10 cellular contexts compared by ENCODE assay signal in the genomic region with DNA sequence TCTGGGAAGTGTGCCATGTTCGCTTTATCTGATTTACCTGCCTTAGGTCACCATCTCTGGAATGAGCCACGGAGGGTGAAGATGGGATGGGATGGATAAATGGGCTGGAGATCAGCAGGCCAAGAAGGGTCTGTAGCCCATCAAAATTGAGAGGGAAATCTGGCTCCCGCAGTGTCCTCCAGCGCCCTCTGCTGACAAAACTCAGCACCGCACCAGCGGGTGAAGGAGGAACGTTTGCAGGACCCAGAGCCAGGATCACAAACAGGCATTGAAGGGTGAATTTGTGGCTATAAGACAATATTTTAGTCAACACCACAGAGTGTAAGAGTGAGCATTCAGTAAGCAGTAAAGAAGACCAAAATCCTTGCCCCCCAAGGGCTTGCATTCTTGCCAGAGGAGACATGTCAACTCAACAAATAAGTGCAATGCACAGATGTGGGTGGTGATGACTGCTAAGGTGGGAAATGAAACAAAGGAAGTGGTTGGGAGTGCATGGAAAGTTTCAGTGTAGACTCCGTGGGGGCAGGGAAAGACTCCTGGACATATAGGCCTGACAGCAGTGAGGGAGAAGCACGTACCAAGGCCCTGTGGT.
A peak's percentile ranks its signal among the peaks of the same experiment; 100 is the strongest.
DNase-seq lines count a peak whose midpoint lies in the region; ATAC-seq, FAIRE-seq and TF ChIP-seq lines count a peak whose summit lies in the region.
"Had no signal": no experiment of that assay in that cellular context is flagged by ENCODE, and none has a peak within 500 bp of the region (broad histone marks: within the 10 kb centered on the region; RNA-seq: fewer than 3 reads in every experiment).

No MANE protein-coding gene starts in this region.

- no peaks in the 10 kb centered on the region for H3K36me3 ChIP-seq in kidney (ENCODE audit: control insufficient read depth in 1 of 2, insufficient read depth in 2 of 2, low read length in 2 of 2)

- H3K4me1 ChIP-seq in kidney (ENCODE audit: control insufficient read depth in 1 of 2, insufficient read depth in 1 of 2, low read depth in 1 of 2, low read length in 2 of 2) = no peaks in the 10 kb centered on the region

- TF ChIP-seq CTCF in dorsolateral prefrontal cortex (IDR thresholded peaks at IDR 0.05 in 54 of 56, conservative IDR thresholded peaks at IDR 0.05 in 2 of 56; ENCODE audit: low read depth in 1 of 56, partially characterized antibody in 56 of 56) (peak in 35 of 56 donors; percentile 7 to 43 (median 23)), kidney (IDR thresholded peaks at IDR 0.05; ENCODE audit: borderline replicate concordance, extremely low read depth, insufficient read depth) (no peak)

- no peak overlapping the region for H3K4me3 ChIP-seq in dorsolateral prefrontal cortex
- no peak overlapping the region for H3K4me3 ChIP-seq in kidney (ENCODE audit: low read length in 2 of 2)
- H3K4me3 ChIP-seq: skin epidermis had no signal

- H3K27ac ChIP-seq in dorsolateral prefrontal cortex (no peak overlapping the region), kidney (ENCODE audit: low read depth in 2 of 2, low read length in 2 of 2) (no peak overlapping the region)
- H3K27ac ChIP-seq: skin epidermis had no signal

- H3K9ac ChIP-seq in kidney (ENCODE audit: low read length in 2 of 2) = no peak overlapping the region

- DNase-seq in activated CD4-positive, CD25-positive, alpha-beta regulatory T cell treated with anti-CD3 and anti-CD28 coated beads, Interleukin-2, amount 50 U/mL, for 72 hours = peak; percentile 43
- DNase-seq in activated CD4-positive, CD25-positive, alpha-beta regulatory T cell (lab: John Stamatoyannopoulos, UW) = no peak
- peak; percentile 78 for DNase-seq in NAMALWA (ENCODE audit: low spot score)
- DNase-seq in dorsolateral prefrontal cortex = no peak
- DNase-seq in stimulated activated CD4-positive, alpha-beta T cell treated with anti-CD3 and anti-CD28 coated beads, Interleukin-4, amount 100 ng/mL, for 24 hours = peak; percentile 30
- no peak for DNase-seq in NCI-H187 treated with DMSO at 0.1 percent for 48 hours (lab: John Stamatoyannopoulos, UW)
- no peak for DNase-seq in kidney

- H3K27me3 ChIP-seq in dorsolateral prefrontal cortex = peaks cover 0 to 3% (median 0%) of the 10 kb centered on the region in 45 donors

- no peak for ATAC-seq in HG03045 (IDR thresholded peaks at IDR 0.05; ENCODE audit: unreplicated experiment)

- intact Hi-C loops in dorsolateral prefrontal cortex (cut with DNase I) = loop anchor here in 1 of 2 donors (5.0 kb wide), 1 partner anchor 70 kb away; no protein-coding TSS in a partner anchor
- intact Hi-C loops in kidney (cut with DNase I) = no loop called here

- no peaks in the 10 kb centered on the region for H3K9me3 ChIP-seq in kidney (ENCODE audit: control insufficient read depth in 1 of 2, low read length in 2 of 2)

- no peak for FAIRE-seq in kidney (lab: Jason Lieb, UNC)
- FAIRE-seq: colon had no signal

Comparison
In these comparisons a context has a peak if more than half of its experiments do, and no peak if none do; other contexts are left out.
1. DNase-seq: peak in activated CD4-positive, CD25-positive, alpha-beta regulatory T cell treated with anti-CD3 and anti-CD28 coated beads, Interleukin-2, amount 50 U/mL, for 72 hours (single experiment), NAMALWA (single experiment) and stimulated activated CD4-positive, alpha-beta T cell treated with anti-CD3 and anti-CD28 coated beads, Interleukin-4, amount 100 ng/mL, for 24 hours (single experiment); none in activated CD4-positive, CD25-positive, alpha-beta regulatory T cell (0 of 4), dorsolateral prefrontal cortex (0 of 10), NCI-H187 treated with DMSO at 0.1 percent for 48 hours (single experiment) and kidney (single experiment).